In genomic region chr17:18184143-18185007, GRCh38 we compare ENCODE assay signal across 8 cellular contexts. TPM values are rescaled to one million over a fixed set of nuclear protein-coding genes. Genes with fewer than 3 reads are reported as not detected.
DNase-seq lines count a peak whose midpoint lies in the region; ATAC-seq and TF ChIP-seq lines count a peak whose summit lies in the region.

No MANE protein-coding gene starts in this region.

- TF ChIP-seq CTCF in neural crest cell (conservative IDR thresholded peaks at IDR 0.05): no peak

- H3K27ac ChIP-seq in BLaER1 (peak overlapping the region; percentile 97), stomach smooth muscle (ENCODE audit: low read length) (peak overlapping the region; percentile 96)

- no peaks in the 10 kb centered on the region for H3K27me3 Mint-ChIP-seq in activated T-helper 17 cell treated with anti-CD3 and anti-CD28 coated beads, Interleukin-2, amount 50 U/mL, for 72 hours
- H3K27me3 Mint-ChIP-seq in neural crest cell (ENCODE audit: low read depth): peaks cover 3% of the 10 kb centered on the region

- peaks cover 58% of the 10 kb centered on the region for H3K4me1 ChIP-seq in BLaER1
- peaks cover 56% of the 10 kb centered on the region for H3K4me1 ChIP-seq in stomach smooth muscle (ENCODE audit: control insufficient read depth, insufficient read depth, low read length)

- H4K20me1 ChIP-seq in BLaER1: peaks cover 56% of the 10 kb centered on the region

- peaks cover 74% of the 10 kb centered on the region for H3K36me3 Mint-ChIP-seq in activated T-helper 17 cell treated with anti-CD3 and anti-CD28 coated beads, Interleukin-2, amount 50 U/mL, for 72 hours (ENCODE audit: low read depth)
- peaks cover 6% of the 10 kb centered on the region for H3K36me3 Mint-ChIP-seq in neural crest cell (ENCODE audit: low read depth)

- H3K4me3 Mint-ChIP-seq in activated T-helper 17 cell treated with anti-CD3 and anti-CD28 coated beads, Interleukin-2, amount 50 U/mL, for 72 hours: peak overlapping the region; percentile 91
- H3K4me3 Mint-ChIP-seq in neural crest cell: peak overlapping the region; percentile 98

- H3K9ac ChIP-seq in BLaER1 (peak overlapping the region; percentile 95), stomach smooth muscle (ENCODE audit: low read length in 2 of 2) (peak overlapping the region; percentile 76 to 87)

- H3K9me3 ChIP-seq in BLaER1: no peaks in the 10 kb centered on the region
- no peaks in the 10 kb centered on the region for H3K9me3 ChIP-seq in stomach smooth muscle (ENCODE audit: control insufficient read depth in 2 of 2, low read length in 2 of 2)

- H3K36me3 ChIP-seq in BLaER1: peaks cover 29% of the 10 kb centered on the region
- H3K36me3 ChIP-seq in stomach smooth muscle (ENCODE audit: control insufficient read depth in 2 of 2, insufficient read depth in 2 of 2, low read length in 2 of 2): peaks cover 0 to 5% of the 10 kb centered on the region in 2 donors

- ATAC-seq in GM21737 (IDR thresholded peaks at IDR 0.05; ENCODE audit: unreplicated experiment): peak; percentile 2
- ATAC-seq in activated T-helper 17 cell treated with anti-CD3 and anti-CD28 coated beads, Interleukin-2, amount 50 U/mL, for 72 hours (replicated peaks): no peak

- peaks cover 35% of the 10 kb centered on the region for H3K4me1 Mint-ChIP-seq in activated T-helper 17 cell treated with anti-CD3 and anti-CD28 coated beads, Interleukin-2, amount 50 U/mL, for 72 hours
- H3K4me1 Mint-ChIP-seq in neural crest cell: peaks cover 58% of the 10 kb centered on the region

- H3K27me3 ChIP-seq in BLaER1: no peaks in the 10 kb centered on the region
- H3K27me3 ChIP-seq in stomach smooth muscle (ENCODE audit: control insufficient read depth in 1 of 2, insufficient read depth in 2 of 2, low read length in 2 of 2): no peaks in the 10 kb centered on the region

- H3K4me2 ChIP-seq in BLaER1: peak overlapping the region; percentile 84

- no peaks in the 10 kb centered on the region for H3K9me3 Mint-ChIP-seq in activated T-helper 17 cell treated with anti-CD3 and anti-CD28 coated beads, Interleukin-2, amount 50 U/mL, for 72 hours
- H3K9me3 Mint-ChIP-seq in neural crest cell: no peaks in the 10 kb centered on the region

- H3K4me3 ChIP-seq in BLaER1: peak overlapping the region; percentile 86
- peak overlapping the region; percentile 92 to 97 for H3K4me3 ChIP-seq in stomach smooth muscle (ENCODE audit: low read length in 2 of 2)

- DNase-seq in NOMO-1 treated with DMSO at 0.1 percent for 48 hours (lab: John Stamatoyannopoulos, UW; ENCODE audit: unreplicated experiment) (peak; percentile 24), fibroblast of peridontal ligament (ENCODE audit: extremely low read depth) (peak; percentile 37), neural crest cell (ENCODE audit: low read depth, low spot score) (no peak), DMS79 (lab: John Stamatoyannopoulos, UW) (no peak)

- H3K27ac Mint-ChIP-seq in activated T-helper 17 cell treated with anti-CD3 and anti-CD28 coated beads, Interleukin-2, amount 50 U/mL, for 72 hours: peak overlapping the region; percentile 95
- H3K27ac Mint-ChIP-seq in neural crest cell (ENCODE audit: unreplicated experiment): peak overlapping the region; percentile 81

RNA-seq across cellular contexts. Expression of gene ALKBH5, which starts 0.7 kb away (rescaled TPM):
- total RNA-seq in activated T-helper 17 cell treated with anti-CD3 and anti-CD28 coated beads, Interleukin-2, amount 50 U/mL, for 72 hours: 100 to 1,000 TPM; 161 to 255 TPM
- 104 and 109 TPM in 2 replicates for total RNA-seq in neural crest cell

RNA-seq across cellular contexts. Expression of gene LLGL1, which starts 41.1 kb away (rescaled TPM):
- 10 to 100 TPM; 19.5 to 22.3 TPM for total RNA-seq in activated T-helper 17 cell treated with anti-CD3 and anti-CD28 coated beads, Interleukin-2, amount 50 U/mL, for 72 hours
- 93.3 and 99.3 TPM in 2 replicates for total RNA-seq in neural crest cell

Comparison
In these comparisons a context has a peak if more than half of its experiments do, and no peak if none do; other contexts are left out.
1. DNase-seq: peak in NOMO-1 treated with DMSO at 0.1 percent for 48 hours (single experiment) and fibroblast of peridontal ligament (single experiment); none in neural crest cell (single experiment) and DMS79 (single experiment).